28 cellular contexts compared by ENCODE assay signal in genomic region chr15:71332605-71333004, GRCh38.
DNase-seq lines count a peak whose midpoint lies in the region; ATAC-seq and TF ChIP-seq lines count a peak whose summit lies in the region.
"Had no signal": no experiment of that assay in that cellular context is flagged by ENCODE, and none has a peak within 500 bp of the region (broad histone marks: within the 10 kb centered on the region; RNA-seq: fewer than 3 reads in every experiment).

No MANE protein-coding gene starts in this region.

- ATAC-seq in left ventricle myocardium superior, result peak; percentile 60
- ATAC-seq: activated T-helper 17 cell treated with anti-CD3 and anti-CD28 coated beads, Interleukin-2, amount 50 U/mL, for 72 hours; lower lobe of right lung; T-cell had no signal

- H3K9me3 Mint-ChIP-seq in HFFc6, result no peaks in the 10 kb centered on the region
- H3K9me3 Mint-ChIP-seq: activated T-helper 17 cell treated with anti-CD3 and anti-CD28 coated beads, Interleukin-2, amount 50 U/mL, for 72 hours; nephron progenitor cell; T-cell had no signal

- no peak overlapping the region for H3K4me3 Mint-ChIP-seq in HFFc6
- H3K4me3 Mint-ChIP-seq: activated naive CD8-positive, alpha-beta T cell; activated T-helper 17 cell treated with anti-CD3 and anti-CD28 coated beads, Interleukin-2, amount 50 U/mL, for 72 hours; CD4-positive, CD25-positive, alpha-beta regulatory T cell; nephron progenitor cell; T-cell had no signal

- H3K36me3 Mint-ChIP-seq in HFFc6 (ENCODE audit: low read depth), result peaks cover 30% of the 10 kb centered on the region
- H3K36me3 Mint-ChIP-seq: activated naive CD8-positive, alpha-beta T cell; CD4-positive, CD25-positive, alpha-beta regulatory T cell; T-cell had no signal

- H3K27ac Mint-ChIP-seq in HFFc6, result peak overlapping the region; percentile 32; the same call in 1 of the 2 replicates
- H3K27ac Mint-ChIP-seq: activated naive CD8-positive, alpha-beta T cell; activated T-helper 17 cell treated with anti-CD3 and anti-CD28 coated beads, Interleukin-2, amount 50 U/mL, for 72 hours; CD4-positive, CD25-positive, alpha-beta regulatory T cell; nephron progenitor cell; T-cell had no signal

- no peak for TF ChIP-seq CTCF in HFFc6 (IDR thresholded peaks at IDR 0.05)

- H3K4me1 Mint-ChIP-seq in HFFc6 (ENCODE audit: low read depth), result peaks cover 80% of the 10 kb centered on the region

- intact Hi-C loops in left ventricle myocardium superior (cut with micrococcal nuclease), result no loop called here

- no peaks in the 10 kb centered on the region for H3K27me3 Mint-ChIP-seq in HFFc6 (ENCODE audit: insufficient read depth)
- H3K27me3 Mint-ChIP-seq: activated naive CD8-positive, alpha-beta T cell; activated T-helper 17 cell treated with anti-CD3 and anti-CD28 coated beads, Interleukin-2, amount 50 U/mL, for 72 hours; CD4-positive, CD25-positive, alpha-beta regulatory T cell; T-cell had no signal

- peak; percentile 50 for DNase-seq in HFFc6
- peak; percentile 86 for DNase-seq in fibroblast of gingiva (ENCODE audit: low read depth)
- no peak for DNase-seq in left ventricle myocardium superior
- DNase-seq in medulla oblongata (ENCODE audit: extremely low spot score), result no peak
- DNase-seq in DMS153 treated with DMSO at 0.1 percent for 48 hours (lab: John Stamatoyannopoulos, UW; ENCODE audit: unreplicated experiment), result no peak
- no peak for DNase-seq in NCI-H2196 treated with DMSO at 0.1 percent for 48 hours (lab: John Stamatoyannopoulos, UW; ENCODE audit: unreplicated experiment)
- DNase-seq in T-helper 9 cell, result no peak
- DNase-seq: activated CD4-positive, alpha-beta T cell treated with anti-CD3 and anti-CD28 coated beads, Interleukin-2, amount 50 U/mL, for 48 hours; activated CD8-positive, alpha-beta memory T cell treated with anti-CD3 and anti-CD28 coated beads, Interleukin-2, amount 50 U/mL, for 48 hours; anterior cingulate cortex; CD4-positive, CD25-positive, alpha-beta regulatory T cell; central memory CD4-positive, alpha-beta T cell; dermis blood vessel endothelial cell; GM23248; KBM-7; lower lobe of right lung; MM.1S; NCI-H1417 treated with DMSO at 0.1 percent for 48 hours; NCI-H2107; NCI-H446; NCI-H774; nephron progenitor cell; retina; stimulated activated CD4-positive, alpha-beta T cell treated with anti-CD3 and anti-CD28 coated beads, Interleukin-2, amount 100 ng/mL, for 24 hours; T-cell; upper lobe of left lung had no signal

Comparison
In these comparisons a context has a peak if more than half of its experiments do, and no peak if none do; other contexts are left out.
1. DNase-seq: peak in HFFc6 (single experiment) and fibroblast of gingiva (single experiment); none in left ventricle myocardium superior (single experiment), medulla oblongata (single experiment), DMS153 treated with DMSO at 0.1 percent for 48 hours (single experiment), NCI-H2196 treated with DMSO at 0.1 percent for 48 hours (single experiment) and T-helper 9 cell (single experiment).